Comparison of ENCODE assay signal across 8 cellular contexts in genomic region chr10:14879055-14879800, GRCh38. TPM values are rescaled to one million over a fixed set of nuclear protein-coding genes. Genes with fewer than 3 reads are reported as not detected.
DNase-seq lines count a peak whose midpoint lies in the region; ATAC-seq and TF ChIP-seq lines count a peak whose summit lies in the region.

No MANE protein-coding gene starts in this region.

- no peaks in the 10 kb centered on the region for H3K36me3 ChIP-seq in CD4-positive, alpha-beta memory T cell (ENCODE audit: insufficient read depth, low read length)

- DNase-seq in CD4-positive, alpha-beta memory T cell = peak; percentile 28 to 56 (median 39)
- peak; percentile 17 for DNase-seq in HT1080 (ENCODE audit: low read depth)
- peak; percentile 55 for DNase-seq in activated CD4-positive, CD25-positive, alpha-beta regulatory T cell treated with anti-CD3 and anti-CD28 coated beads, Interleukin-2, amount 50 U/mL, for 72 hours
- peak in 4 of 10 donors; percentile 10 to 54 (median 35) for DNase-seq in dorsolateral prefrontal cortex
- peak; percentile 5 to 16 for DNase-seq in memory B cell (ENCODE audit: low spot score in 2 of 2)
- DNase-seq in stimulated activated naive CD4-positive, alpha-beta T cell (lab: John Stamatoyannopoulos, UW) = peak in 5 of 6 experiments; percentile 26 to 53 (median 42)
- DNase-seq in MV-4-11 (lab: John Stamatoyannopoulos, UW) = no peak

- H3K4me1 ChIP-seq in CD4-positive, alpha-beta memory T cell (ENCODE audit: insufficient read depth, low read length) = peaks cover 23% of the 10 kb centered on the region

- no peaks in the 10 kb centered on the region for H3K9me3 ChIP-seq in CD4-positive, alpha-beta memory T cell (ENCODE audit: control insufficient read depth in 1 of 2, low read length in 2 of 2)

- intact Hi-C loops in CD4-positive, alpha-beta memory T cell (cut with micrococcal nuclease) = loop anchor here (2.0 to 5.0 kb wide), 4 partner anchors 26 to 277 kb away; partner anchors contain the start of genes DCLRE1C and RPP38
- intact Hi-C loops in dorsolateral prefrontal cortex (cut with DNase I) = loop anchor here (2.0 to 5.0 kb wide), 3 partner anchors 80 to 288 kb away; partner anchors contain the start of genes MEIG1 (in 1 of the 2), NMT2 (in 1 of the 2) and RPP38 (in 1 of the 2)

- CTCF ChIA-PET in CD4-positive, alpha-beta memory T cell (lab: Charles Lee; ENCODE audit: partially characterized antibody) = interaction anchor here (1.0 to 2.2 kb wide), 9 partner anchors 10 to 93 kb away, joined by 3 to 14 read pairs (median 4); partner anchors contain the start of genes CDNF, HSPA14, MEIG1 and MSANTD7

- H3K4me3 Mint-ChIP-seq in CD4-positive, alpha-beta memory T cell = peak overlapping the region; percentile 89 to 96 (median 92)
- H3K4me3 Mint-ChIP-seq in memory B cell = peak overlapping the region; percentile 93

- peak overlapping the region; percentile 40 to 88 for H3K4me3 ChIP-seq in CD4-positive, alpha-beta memory T cell (ENCODE audit: low read length in 2 of 2)
- H3K4me3 ChIP-seq in dorsolateral prefrontal cortex = peak overlapping the region; percentile 64 to 99 (median 94)

- no peaks in the 10 kb centered on the region for H3K9me3 Mint-ChIP-seq in CD4-positive, alpha-beta memory T cell
- H3K9me3 Mint-ChIP-seq in memory B cell = no peaks in the 10 kb centered on the region

- H3K27ac ChIP-seq in CD4-positive, alpha-beta memory T cell (ENCODE audit: low read depth, low read length) = peak overlapping the region; percentile 84
- peak overlapping the region in 50 of 59 donors; percentile 10 to 97 (median 88) for H3K27ac ChIP-seq in dorsolateral prefrontal cortex

- ATAC-seq in GM21390 (IDR thresholded peaks at IDR 0.05; ENCODE audit: unreplicated experiment) = peak; percentile 29
- peak; percentile 6 for ATAC-seq in memory B cell (ENCODE audit: low read depth)

- no peaks in the 10 kb centered on the region for H3K27me3 ChIP-seq in CD4-positive, alpha-beta memory T cell (ENCODE audit: insufficient read depth, low read length)
- H3K27me3 ChIP-seq in dorsolateral prefrontal cortex = no peaks in the 10 kb centered on the region

- peaks cover 16 to 48% (median 25%) of the 10 kb centered on the region in 4 donors for H3K4me1 Mint-ChIP-seq in CD4-positive, alpha-beta memory T cell
- H3K4me1 Mint-ChIP-seq in memory B cell = peaks cover 16% of the 10 kb centered on the region

- POLR2A ChIA-PET in CD4-positive, alpha-beta memory T cell (lab: Charles Lee; ENCODE audit: partially characterized antibody) = interaction anchor here (0.8 to 3.6 kb wide), 17 partner anchors 9 to 1577 kb away, joined by 3 to 56 read pairs (median 4); partner anchors contain the start of genes CDNF, DCLRE1C, HSPA14 and MEIG1

- H3K27ac Mint-ChIP-seq in CD4-positive, alpha-beta memory T cell = peak overlapping the region; percentile 86 to 94 (median 91)
- peak overlapping the region; percentile 75 for H3K27ac Mint-ChIP-seq in memory B cell

- TF ChIP-seq CTCF in dorsolateral prefrontal cortex (IDR thresholded peaks at IDR 0.05 in 54 of 56, conservative IDR thresholded peaks at IDR 0.05 in 2 of 56; ENCODE audit: low read depth in 1 of 56, partially characterized antibody in 56 of 56) = no peak

- H3K36me3 Mint-ChIP-seq in CD4-positive, alpha-beta memory T cell = peaks cover 0 to 8% of the 10 kb centered on the region in 2 donors
- no peaks in the 10 kb centered on the region for H3K36me3 Mint-ChIP-seq in memory B cell

- H3K27me3 Mint-ChIP-seq in CD4-positive, alpha-beta memory T cell = no peaks in the 10 kb centered on the region
- H3K27me3 Mint-ChIP-seq in memory B cell = no peaks in the 10 kb centered on the region

RNA-seq across cellular contexts. Expression of gene SUV39H2, which starts 0.6 kb away (rescaled TPM):
- total RNA-seq in CD4-positive, alpha-beta memory T cell = 1 to 10 TPM; 5.0 to 5.7 TPM
- polyA plus RNA-seq in CD4-positive, alpha-beta memory T cell = 1 to 10 TPM; 4.4 to 6.1 TPM
- total RNA-seq in HT1080 (2014; rRNA removed; shearing (Covaris generic)) = 26.4 and 36.1 TPM in 2 replicates
- 24.3 and 26.4 TPM in 2 replicates for polyA plus RNA-seq in HT1080 (2015; cell fraction: cytosol; rRNA removed)
- polyA plus RNA-seq in HT1080 (2015; cell fraction: nucleus; rRNA removed) = 19.4 and 25.7 TPM in 2 replicates
- total RNA-seq in dorsolateral prefrontal cortex = 10 to 100 TPM in 118 of 120 experiments, 1 to 10 TPM in 2; 8.9 to 25.2 (median 16.2) TPM

RNA-seq across cellular contexts. Expression of gene HSPA14, which starts 41.1 kb away (rescaled TPM):
- total RNA-seq in CD4-positive, alpha-beta memory T cell = 10 to 100 TPM; 16.0 to 17.7 TPM
- polyA plus RNA-seq in CD4-positive, alpha-beta memory T cell = 10 to 100 TPM; 17.4 to 18.7 TPM
- 32.3 and 33.0 TPM in 2 replicates for total RNA-seq in HT1080 (2014; rRNA removed; shearing (Covaris generic))
- polyA plus RNA-seq in HT1080 (2015; cell fraction: cytosol; rRNA removed) = 23.3 and 24.9 TPM in 2 replicates
- 25.4 and 29.6 TPM in 2 replicates for polyA plus RNA-seq in HT1080 (2015; cell fraction: nucleus; rRNA removed)
- total RNA-seq in dorsolateral prefrontal cortex = 10 to 100 TPM in 112 of 120 experiments, 1 to 10 TPM in 8; 7.8 to 24.7 (median 14.3) TPM

RNA-seq across cellular contexts. Expression of gene MSANTD7, which starts 41.1 kb away (rescaled TPM):
- 10 to 100 TPM; 16.2 to 17.0 TPM for total RNA-seq in CD4-positive, alpha-beta memory T cell
- polyA plus RNA-seq in CD4-positive, alpha-beta memory T cell = 1 to 10 TPM; 6.5 to 8.3 TPM
- total RNA-seq in HT1080 (2014; rRNA removed; shearing (Covaris generic)) = 25.9 and 26.1 TPM in 2 replicates
- polyA plus RNA-seq in HT1080 (2015; cell fraction: cytosol; rRNA removed) = 11.7 and 12.1 TPM in 2 replicates
- 11.5 and 12.9 TPM in 2 replicates for polyA plus RNA-seq in HT1080 (2015; cell fraction: nucleus; rRNA removed)
- total RNA-seq in dorsolateral prefrontal cortex = 10 to 100 TPM in 78 of 120 experiments, 1 to 10 TPM in 42; 6.7 to 16.4 (median 11.0) TPM

RNA-seq across cellular contexts. Expression of gene CDNF, which starts 41.4 kb away (rescaled TPM):
- total RNA-seq in CD4-positive, alpha-beta memory T cell = 1 to 10 TPM; 1.7 to 2.5 TPM
- polyA plus RNA-seq in CD4-positive, alpha-beta memory T cell = 1 to 10 TPM in 1 of 2 donors, under 1 TPM in 1; 0.94 to 1.8 TPM
- 0.10 and 0.77 TPM in 2 replicates for total RNA-seq in HT1080 (2014; rRNA removed; shearing (Covaris generic))
- polyA plus RNA-seq in HT1080 (2015; cell fraction: cytosol; rRNA removed) = 0.41 and 1.8 TPM in 2 replicates
- polyA plus RNA-seq in HT1080 (2015; cell fraction: nucleus; rRNA removed) = 1.2 and 1.3 TPM in 2 replicates
- total RNA-seq in dorsolateral prefrontal cortex = 1 to 10 TPM in 89 of 120 experiments, under 1 TPM in 19, not detected in 12; 0.33 to 8.1 (median 1.9) TPM
